In genomic region chr20:34389206-34389953, GRCh38 we compare ENCODE assay signal across 13 cellular contexts. TPM values are rescaled to one million over a fixed set of nuclear protein-coding genes. Genes with fewer than 3 reads are reported as not detected.
DNase-seq lines count a peak whose midpoint lies in the region; ATAC-seq and TF ChIP-seq lines count a peak whose summit lies in the region.
"Had no signal": no experiment of that assay in that cellular context is flagged by ENCODE, and none has a peak within 500 bp of the region (broad histone marks: within the 10 kb centered on the region; RNA-seq: fewer than 3 reads in every experiment).

No MANE protein-coding gene starts in this region.

- H3K4me2 ChIP-seq in SK-N-SH (peak overlapping the region; percentile 17; the same call in 1 of the 2 replicates), KMS-11 (0 out of 2 replicates have a peak overlapping the region, but pooled peaks have one; percentile 6)

- H3K36me3 ChIP-seq in SK-N-SH (replicated peaks in 1 of 2; ENCODE audit: control insufficient read depth in 1 of 2, insufficient read depth in 2 of 2, low read length in 1 of 2) = peaks cover 3 to 25% of the 10 kb centered on the region in 2 experiments
- H3K36me3 ChIP-seq in KMS-11 (ENCODE audit: insufficient read depth) = no peaks in the 10 kb centered on the region; the same call in 1 of the 2 replicates

- H3K27ac ChIP-seq in SK-N-SH (ENCODE audit: low read depth in 2 of 2, low read length in 1 of 2) = peak overlapping the region in 1 of 2 experiments; percentile 84; a peak in 2 of 4 replicates
- H3K27ac ChIP-seq in KMS-11 = no peak overlapping the region; the same call in 1 of the 2 replicates

- H4K20me1 ChIP-seq in SK-N-SH (ENCODE audit: insufficient read depth) (peaks cover 86% of the 10 kb centered on the region), KMS-11 (ENCODE audit: insufficient read depth) (no peaks in the 10 kb centered on the region; the same call in 1 of the 2 replicates)

- H3K4me3 ChIP-seq in SK-N-SH (ENCODE audit: low read depth in 2 of 2, low read length in 1 of 2) (no peak overlapping the region), KMS-11 (IDR thresholded peaks at IDR 0.05; ENCODE audit: insufficient read depth, low read depth, low read length) (no peak overlapping the region)

- H3K4me1 Mint-ChIP-seq in activated T-helper 17 cell treated with anti-CD3 and anti-CD28 coated beads, Interleukin-2, amount 50 U/mL, for 72 hours = peaks cover 17% of the 10 kb centered on the region
- H3K4me1 Mint-ChIP-seq in osteocyte (ENCODE audit: unreplicated experiment) = peaks cover 36% of the 10 kb centered on the region

- H3K9me3 Mint-ChIP-seq in activated T-helper 17 cell treated with anti-CD3 and anti-CD28 coated beads, Interleukin-2, amount 50 U/mL, for 72 hours = no peaks in the 10 kb centered on the region
- H3K9me3 Mint-ChIP-seq in osteocyte (ENCODE audit: unreplicated experiment) = no peaks in the 10 kb centered on the region

- H3K9me2 ChIP-seq in SK-N-SH = no peaks in the 10 kb centered on the region

- no peaks in the 10 kb centered on the region for H3K9me3 ChIP-seq in SK-N-SH

- TF ChIP-seq EP300 in SK-N-SH (IDR thresholded peaks at IDR 0.05; ENCODE audit: borderline replicate concordance in 1 of 2, low read depth in 1 of 2, low read length in 1 of 2) = no peak

- no peaks in the 10 kb centered on the region for H3K27me3 Mint-ChIP-seq in activated T-helper 17 cell treated with anti-CD3 and anti-CD28 coated beads, Interleukin-2, amount 50 U/mL, for 72 hours
- H3K27me3 Mint-ChIP-seq in osteocyte (ENCODE audit: unreplicated experiment) = no peaks in the 10 kb centered on the region

- TF ChIP-seq RAD21 in SK-N-SH (IDR thresholded peaks at IDR 0.05; ENCODE audit: low read length) = no peak

- H3F3A ChIP-seq in SK-N-SH (replicated peaks; ENCODE audit: insufficient read depth) = peaks cover 41% of the 10 kb centered on the region

- TF ChIP-seq CTCF in SK-N-SH (IDR thresholded peaks at IDR 0.05) = no peak
- no peak for TF ChIP-seq CTCF in KMS-11 (conservative IDR thresholded peaks at IDR 0.05; ENCODE audit: low read depth, low read length)
- no peak for TF ChIP-seq CTCF in osteocyte (IDR thresholded peaks at IDR 0.05)

- peaks cover 91% of the 10 kb centered on the region for H3K79me2 ChIP-seq in SK-N-SH (ENCODE audit: insufficient read depth)
- peaks cover 91% of the 10 kb centered on the region for H3K79me2 ChIP-seq in KMS-11 (ENCODE audit: insufficient read depth, low read depth)

- H3K27ac Mint-ChIP-seq in activated T-helper 17 cell treated with anti-CD3 and anti-CD28 coated beads, Interleukin-2, amount 50 U/mL, for 72 hours = no peak overlapping the region
- peak overlapping the region; percentile 34 for H3K27ac Mint-ChIP-seq in osteocyte (ENCODE audit: unreplicated experiment)

- no peak for ATAC-seq in SK-N-SH treated with all-trans-retinoic acid at 6 μM for 48 hours
- ATAC-seq in activated T-helper 17 cell treated with anti-CD3 and anti-CD28 coated beads, Interleukin-2, amount 50 U/mL, for 72 hours (replicated peaks) = no peak

- POLR2A ChIA-PET in SK-N-SH (lab: Yijun Ruan, JAX) = no interaction called here

- no peak for DNase-seq in SK-N-SH
- no peak for DNase-seq in osteocyte (ENCODE audit: extremely low spot score, unreplicated experiment)
- DNase-seq in effector CD8-positive, alpha-beta T cell (lab: John Stamatoyannopoulos, UW) = no peak
- DNase-seq in Ammon's horn (ENCODE audit: low spot score) = no peak
- no peak for DNase-seq in cerebellar cortex (ENCODE audit: low spot score)
- DNase-seq: activated CD8-positive, alpha-beta memory T cell treated with anti-CD3 and anti-CD28 coated beads for 24 hours; anterior cingulate cortex; NCI-H524 treated with DMSO at 0.1 percent for 48 hours; retina; T-helper 1 cell had no signal

- H3K4me3 Mint-ChIP-seq in activated T-helper 17 cell treated with anti-CD3 and anti-CD28 coated beads, Interleukin-2, amount 50 U/mL, for 72 hours = peak overlapping the region; percentile 16
- no peak overlapping the region for H3K4me3 Mint-ChIP-seq in osteocyte (ENCODE audit: unreplicated experiment)

- WGBS in SK-N-SH (ENCODE audit: low lambda C conversion rate) = 75% methylated on average over 2 of the region's 2 CpGs

- CTCF ChIA-PET in SK-N-SH (lab: Yijun Ruan, JAX) = no interaction called here

- H2AFZ ChIP-seq in SK-N-SH (ENCODE audit: low read depth) (no peak overlapping the region), KMS-11 (ENCODE audit: low read depth) (no peak overlapping the region)

- H3K9ac ChIP-seq in SK-N-SH (no peak overlapping the region), KMS-11 (no peak overlapping the region)

- H3K27me3 ChIP-seq in SK-N-SH (ENCODE audit: insufficient read depth) (no peaks in the 10 kb centered on the region), KMS-11 (ENCODE audit: insufficient read depth, low read depth) (no peaks in the 10 kb centered on the region)

- H3K36me3 Mint-ChIP-seq in activated T-helper 17 cell treated with anti-CD3 and anti-CD28 coated beads, Interleukin-2, amount 50 U/mL, for 72 hours (ENCODE audit: low read depth) = peaks cover 42% of the 10 kb centered on the region
- peaks cover 21% of the 10 kb centered on the region for H3K36me3 Mint-ChIP-seq in osteocyte (ENCODE audit: unreplicated experiment)

- H3K4me1 ChIP-seq in SK-N-SH (ENCODE audit: control insufficient read depth in 1 of 2, insufficient read depth in 2 of 2, low read depth in 1 of 2, low read length in 1 of 2) (peaks cover 2 to 26% of the 10 kb centered on the region in 2 experiments; a peak in 3 of 4 replicates), KMS-11 (ENCODE audit: low read depth, poor library complexity, severe bottlenecking) (peaks cover 68% of the 10 kb centered on the region)

TF ChIP-seq in SK-N-SH, 30 proteins besides CTCF, POLR2A, EP300 and RAD21:
- TF ChIP-seq TAF1 (IDR thresholded peaks at IDR 0.05; ENCODE audit: borderline replicate concordance, low read depth, low read length) (no peak), SMC3 (IDR thresholded peaks at IDR 0.05; ENCODE audit: low read depth, low read length) (no peak), NFIC (IDR thresholded peaks at IDR 0.05; ENCODE audit: borderline replicate concordance) (peak; percentile 52; the same call in 1 of the 2 replicates), JUND (IDR thresholded peaks at IDR 0.05) (no peak)

TF ChIP-seq in SK-N-SH treated with all-trans-retinoic acid at 6 μM for 48 hours, 23 proteins besides CTCF, POLR2A, EP300 and RAD21 (continues in another document):
- TF ChIP-seq CSRNP3 (CRISPR knock-in tag; IDR thresholded peaks at IDR 0.05) (no peak), RARB (CRISPR knock-in tag; IDR thresholded peaks at IDR 0.05) (no peak), ZFP3 (CRISPR knock-in tag; IDR thresholded peaks at IDR 0.05) (no peak), CREB5 (CRISPR knock-in tag; IDR thresholded peaks at IDR 0.05; ENCODE audit: low read depth) (no peak), POU6F1 (CRISPR knock-in tag; IDR thresholded peaks at IDR 0.05; ENCODE audit: borderline replicate concordance, low read depth) (no peak), SNAI2 (CRISPR knock-in tag; IDR thresholded peaks at IDR 0.05) (no peak)

RNA-seq across cellular contexts. Expression of gene ITCH, which starts 26.3 kb away (rescaled TPM):
- polyA plus RNA-seq in SK-N-SH (2012; rRNA removed) = 3.8 and 4.1 TPM in 2 replicates
- polyA plus RNA-seq in SK-N-SH (2012; cell fraction: cytosol; rRNA removed) = 5.5 and 6.7 TPM in 2 replicates
- 3.1 and 6.3 TPM in 2 replicates for polyA plus RNA-seq in SK-N-SH (2012; cell fraction: nucleus; rRNA removed)
- total RNA-seq in activated T-helper 17 cell treated with anti-CD3 and anti-CD28 coated beads, Interleukin-2, amount 50 U/mL, for 72 hours = 10 to 100 TPM; 30.5 to 34.4 TPM
- total RNA-seq in osteocyte = 55.4 and 55.5 TPM in 2 replicates
